Comparison of ENCODE assay signal across 7 cellular contexts in genomic region chr5:61001647-61002046, GRCh38.
"Had no signal": no experiment of that assay in that cellular context is flagged by ENCODE, and none has a peak within 500 bp of the region (broad histone marks: within the 10 kb centered on the region; RNA-seq: fewer than 3 reads in every experiment).

No MANE protein-coding gene starts in this region.

- FAIRE-seq: H1, H54, HTR-8/SVneo had no signal

- H3K4me3 ChIP-seq: GM23338 had no signal

- H2AFZ ChIP-seq: GM23338 had no signal

- H3K9me3 Mint-ChIP-seq: GM23338 had no signal

- H3K4me3 Mint-ChIP-seq: GM23338, H9, IgD-negative memory B cell had no signal

- H3K27me3 Mint-ChIP-seq: IgD-negative memory B cell had no signal

- H3K4me2 ChIP-seq: GM23338 had no signal

- ATAC-seq: GM23338 had no signal

- DNase-seq: H9, HCEC 1CT had no signal

- H3K27ac Mint-ChIP-seq: GM23338, H9, IgD-negative memory B cell had no signal
